ENCODE assay signal across 8 cellular contexts in the genomic region with DNA sequence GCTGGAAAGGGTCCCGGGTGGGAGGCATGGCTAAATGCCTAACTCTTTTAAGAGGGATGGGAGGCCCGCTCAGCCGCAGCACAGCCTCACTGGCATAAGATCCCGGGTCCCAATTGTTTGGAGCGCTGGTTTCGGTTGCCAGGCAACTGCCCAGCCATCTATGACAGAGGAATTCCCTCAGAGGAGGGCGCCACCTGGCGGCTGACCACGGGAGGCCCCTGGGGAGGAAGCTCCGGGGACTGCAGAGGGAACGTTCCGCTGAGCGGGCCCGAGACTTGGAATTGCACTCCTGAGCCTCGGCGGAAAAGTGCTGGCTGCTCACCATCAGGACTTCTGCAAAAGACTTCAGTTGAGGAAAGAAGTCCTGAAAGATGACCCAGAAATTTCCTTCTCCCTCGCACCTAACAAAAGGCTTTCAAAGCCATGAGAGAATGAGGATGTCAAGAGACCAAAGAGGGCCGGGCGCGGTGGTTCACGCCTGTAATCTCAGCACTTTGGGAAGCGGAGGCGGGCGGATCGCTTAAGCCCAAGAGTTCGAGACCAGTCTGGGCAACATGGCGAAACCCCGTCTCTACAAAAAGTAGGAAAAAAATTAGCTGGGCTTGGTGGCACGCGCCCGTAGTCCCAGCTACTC. TPM values are rescaled to one million over a fixed set of nuclear protein-coding genes. Genes with fewer than 3 reads are reported as not detected.
A peak's percentile ranks its signal among the peaks of the same experiment; 100 is the strongest.
DNase-seq lines count a peak whose midpoint lies in the region; ATAC-seq and TF ChIP-seq lines count a peak whose summit lies in the region.

No MANE protein-coding gene starts in this region.

- DNase-seq in DMS153 (lab: John Stamatoyannopoulos, UW): peak; percentile 88
- peak; percentile 95 for DNase-seq in MG63
- DNase-seq in SK-MEL-5 (ENCODE audit: low read depth, low spot score): peak; percentile 87
- DNase-seq in activated naive CD4-positive, alpha-beta T cell (lab: John Stamatoyannopoulos, UW): peak; percentile 64 to 87 (median 82)
- peak; percentile 21 to 97 (median 85) for DNase-seq in nucleus accumbens (lab: John Stamatoyannopoulos, UW)
- peak; percentile 76 for DNase-seq in stromal cell of bone marrow (ENCODE audit: low read depth)

- no peaks in the 10 kb centered on the region for H3K9me3 ChIP-seq in MG63
- no peaks in the 10 kb centered on the region for H3K9me3 ChIP-seq in gastroesophageal sphincter

- H3K27ac ChIP-seq in gastroesophageal sphincter: peak overlapping the region in 2 of 4 donors; percentile 18 to 33

- in situ Hi-C loops in SK-MEL-5 (cut with HindIII; ENCODE audit: low pct_unique_long_range_greater_than_20kb, low sequenced_read_pairs): no loop called here

- no peak for TF ChIP-seq EP300 in gastroesophageal sphincter (IDR thresholded peaks at IDR 0.05)

- H3K27me3 ChIP-seq in MG63 (peaks cover 51% of the 10 kb centered on the region), gastroesophageal sphincter (peaks cover 40% of the 10 kb centered on the region)

- 20 to 21% methylated on average over 1 to 10 of the region's 31 CpGs for WGBS in gastroesophageal sphincter (ENCODE audit: low coverage in 1 of 2), 2 donors

- no peaks in the 10 kb centered on the region for H3K36me3 ChIP-seq in MG63
- H3K36me3 ChIP-seq in gastroesophageal sphincter: no peaks in the 10 kb centered on the region

- no peak for TF ChIP-seq POLR2A in gastroesophageal sphincter (IDR thresholded peaks at IDR 0.05)

- H3K4me3 ChIP-seq in MG63 (no peak overlapping the region), gastroesophageal sphincter (peak overlapping the region; percentile 17 to 47)

- TF ChIP-seq CTCF in gastroesophageal sphincter (IDR thresholded peaks at IDR 0.05): peak; percentile 87 to 96 (median 92)

- peaks cover 0 to 25% (median 11%) of the 10 kb centered on the region in 3 donors for H3K4me1 ChIP-seq in gastroesophageal sphincter

- peak; percentile 75 for ATAC-seq in GM21825 (IDR thresholded peaks at IDR 0.05; ENCODE audit: unreplicated experiment)
- ATAC-seq in gastroesophageal sphincter: peak; percentile 95

RNA-seq across cellular contexts. Expression of a gene that starts 1.1 kb away (rescaled TPM):
- 0.20 TPM in 1 of 2 replicates, not detected in the other for total RNA-seq in MG63 (2014; rRNA removed; shearing (Covaris generic); ENCODE audit: low replicate concordance)
- 0.35 TPM in 1 of 2 replicates, not detected in the other for total RNA-seq in SK-MEL-5 (2014; rRNA removed; shearing (Covaris generic))
- 0.03 TPM in 1 of 2 replicates, not detected in the other for polyA plus RNA-seq in SK-MEL-5 (2015; cell fraction: cytosol; rRNA removed)
- polyA plus RNA-seq in SK-MEL-5 (2015; cell fraction: nucleus; rRNA removed): 0.38 TPM in 1 of 2 replicates, not detected in the other
- total RNA-seq in gastroesophageal sphincter: 10 to 100 TPM in 1 of 4 donors, under 1 TPM in 2, not detected in 1; 0.08 to 18.8 (median 0.40) TPM

RNA-seq across cellular contexts. Expression of a gene that starts 22.2 kb away (rescaled TPM):
- total RNA-seq in MG63 (2014; rRNA removed; shearing (Covaris generic); ENCODE audit: low replicate concordance): 43.4 and 61.3 TPM in 2 replicates
- 13.3 and 21.1 TPM in 2 replicates for total RNA-seq in SK-MEL-5 (2014; rRNA removed; shearing (Covaris generic))
- polyA plus RNA-seq in SK-MEL-5 (2015; cell fraction: cytosol; rRNA removed): 15.8 and 20.7 TPM in 2 replicates
- polyA plus RNA-seq in SK-MEL-5 (2015; cell fraction: nucleus; rRNA removed): 11.9 and 13.0 TPM in 2 replicates
- 10 to 100 TPM; 29.3 to 42.3 (median 31.7) TPM for total RNA-seq in gastroesophageal sphincter

RNA-seq across cellular contexts. Expression of a gene that starts 37.0 kb away (rescaled TPM):
- 37.6 and 71.7 TPM in 2 replicates for total RNA-seq in MG63 (2014; rRNA removed; shearing (Covaris generic); ENCODE audit: low replicate concordance)
- total RNA-seq in SK-MEL-5 (2014; rRNA removed; shearing (Covaris generic)): 41.8 and 44.1 TPM in 2 replicates
- 57.1 and 61.8 TPM in 2 replicates for polyA plus RNA-seq in SK-MEL-5 (2015; cell fraction: cytosol; rRNA removed)
- 7.0 and 12.4 TPM in 2 replicates for polyA plus RNA-seq in SK-MEL-5 (2015; cell fraction: nucleus; rRNA removed)
- total RNA-seq in gastroesophageal sphincter: 10 to 100 TPM; 54.8 to 73.1 (median 59.1) TPM
